In genomic region chr3:183636221-183637105, GRCh38 we compare ENCODE assay signal across 1 cellular context.
TF ChIP-seq lines count a peak whose summit lies in the region.

No MANE protein-coding gene starts in this region.

TF ChIP-seq in A549, 52 proteins besides CTCF, POLR2A, EP300 and RAD21 (continued from another document):
- TF ChIP-seq, protein P1, sequence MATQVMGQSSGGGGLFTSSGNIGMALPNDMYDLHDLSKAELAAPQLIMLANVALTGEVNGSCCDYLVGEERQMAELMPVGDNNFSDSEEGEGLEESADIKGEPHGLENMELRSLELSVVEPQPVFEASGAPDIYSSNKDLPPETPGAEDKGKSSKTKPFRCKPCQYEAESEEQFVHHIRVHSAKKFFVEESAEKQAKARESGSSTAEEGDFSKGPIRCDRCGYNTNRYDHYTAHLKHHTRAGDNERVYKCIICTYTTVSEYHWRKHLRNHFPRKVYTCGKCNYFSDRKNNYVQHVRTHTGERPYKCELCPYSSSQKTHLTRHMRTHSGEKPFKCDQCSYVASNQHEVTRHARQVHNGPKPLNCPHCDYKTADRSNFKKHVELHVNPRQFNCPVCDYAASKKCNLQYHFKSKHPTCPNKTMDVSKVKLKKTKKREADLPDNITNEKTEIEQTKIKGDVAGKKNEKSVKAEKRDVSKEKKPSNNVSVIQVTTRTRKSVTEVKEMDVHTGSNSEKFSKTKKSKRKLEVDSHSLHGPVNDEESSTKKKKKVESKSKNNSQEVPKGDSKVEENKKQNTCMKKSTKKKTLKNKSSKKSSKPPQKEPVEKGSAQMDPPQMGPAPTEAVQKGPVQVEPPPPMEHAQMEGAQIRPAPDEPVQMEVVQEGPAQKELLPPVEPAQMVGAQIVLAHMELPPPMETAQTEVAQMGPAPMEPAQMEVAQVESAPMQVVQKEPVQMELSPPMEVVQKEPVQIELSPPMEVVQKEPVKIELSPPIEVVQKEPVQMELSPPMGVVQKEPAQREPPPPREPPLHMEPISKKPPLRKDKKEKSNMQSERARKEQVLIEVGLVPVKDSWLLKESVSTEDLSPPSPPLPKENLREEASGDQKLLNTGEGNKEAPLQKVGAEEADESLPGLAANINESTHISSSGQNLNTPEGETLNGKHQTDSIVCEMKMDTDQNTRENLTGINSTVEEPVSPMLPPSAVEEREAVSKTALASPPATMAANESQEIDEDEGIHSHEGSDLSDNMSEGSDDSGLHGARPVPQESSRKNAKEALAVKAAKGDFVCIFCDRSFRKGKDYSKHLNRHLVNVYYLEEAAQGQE (IDR thresholded peaks at IDR 0.05), result no peak
- no peak for TF ChIP-seq EHMT2 (IDR thresholded peaks at IDR 0.05; ENCODE audit: low read depth)
- TF ChIP-seq HOXB13 (CRISPR knock-in tag; IDR thresholded peaks at IDR 0.05; ENCODE audit: low read depth), result no peak
- peak; percentile 61 for TF ChIP-seq MAX (IDR thresholded peaks at IDR 0.05)
- no peak for TF ChIP-seq FOXS1 (CRISPR knock-in tag; IDR thresholded peaks at IDR 0.05)
- no peak for TF ChIP-seq HDAC2 (IDR thresholded peaks at IDR 0.05)
- no peak for TF ChIP-seq HMGXB4 (CRISPR knock-in tag; IDR thresholded peaks at IDR 0.05; ENCODE audit: borderline replicate concordance)
- no peak; the same call in 1 of the 2 replicates for TF ChIP-seq ESRRA (IDR thresholded peaks at IDR 0.05; ENCODE audit: borderline replicate concordance, low read length)
- no peak for TF ChIP-seq FOSB (CRISPR knock-in tag; IDR thresholded peaks at IDR 0.05)
- peak; percentile 91 to 95 for TF ChIP-seq CEBPB (IDR thresholded peaks at IDR 0.05)
